1 cellular context compared by ENCODE assay signal in genomic region chr20:63517376-63518309, GRCh38.
TF ChIP-seq lines count a peak whose summit lies in the region.

No MANE protein-coding gene starts in this region.

TF ChIP-seq in HepG2, 621 proteins besides CTCF, POLR2A, EP300 and RAD21:
- TF ChIP-seq, protein P1, sequence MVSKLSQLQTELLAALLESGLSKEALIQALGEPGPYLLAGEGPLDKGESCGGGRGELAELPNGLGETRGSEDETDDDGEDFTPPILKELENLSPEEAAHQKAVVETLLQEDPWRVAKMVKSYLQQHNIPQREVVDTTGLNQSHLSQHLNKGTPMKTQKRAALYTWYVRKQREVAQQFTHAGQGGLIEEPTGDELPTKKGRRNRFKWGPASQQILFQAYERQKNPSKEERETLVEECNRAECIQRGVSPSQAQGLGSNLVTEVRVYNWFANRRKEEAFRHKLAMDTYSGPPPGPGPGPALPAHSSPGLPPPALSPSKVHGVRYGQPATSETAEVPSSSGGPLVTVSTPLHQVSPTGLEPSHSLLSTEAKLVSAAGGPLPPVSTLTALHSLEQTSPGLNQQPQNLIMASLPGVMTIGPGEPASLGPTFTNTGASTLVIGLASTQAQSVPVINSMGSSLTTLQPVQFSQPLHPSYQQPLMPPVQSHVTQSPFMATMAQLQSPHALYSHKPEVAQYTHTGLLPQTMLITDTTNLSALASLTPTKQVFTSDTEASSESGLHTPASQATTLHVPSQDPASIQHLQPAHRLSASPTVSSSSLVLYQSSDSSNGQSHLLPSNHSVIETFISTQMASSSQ (IDR thresholded peaks at IDR 0.05; ENCODE audit: low read depth): no peak
- TF ChIP-seq, protein P1 (CRISPR knock-in tag; IDR thresholded peaks at IDR 0.05; ENCODE audit: borderline replicate concordance): 0 out of 2 replicates have a peak, but pooled peaks have one; percentile 10
- TF ChIP-seq ZNF225 (CRISPR knock-in tag; IDR thresholded peaks at IDR 0.05): 0 out of 2 replicates have a peak, but pooled peaks have one; percentile 4
- TF ChIP-seq, protein P2, sequence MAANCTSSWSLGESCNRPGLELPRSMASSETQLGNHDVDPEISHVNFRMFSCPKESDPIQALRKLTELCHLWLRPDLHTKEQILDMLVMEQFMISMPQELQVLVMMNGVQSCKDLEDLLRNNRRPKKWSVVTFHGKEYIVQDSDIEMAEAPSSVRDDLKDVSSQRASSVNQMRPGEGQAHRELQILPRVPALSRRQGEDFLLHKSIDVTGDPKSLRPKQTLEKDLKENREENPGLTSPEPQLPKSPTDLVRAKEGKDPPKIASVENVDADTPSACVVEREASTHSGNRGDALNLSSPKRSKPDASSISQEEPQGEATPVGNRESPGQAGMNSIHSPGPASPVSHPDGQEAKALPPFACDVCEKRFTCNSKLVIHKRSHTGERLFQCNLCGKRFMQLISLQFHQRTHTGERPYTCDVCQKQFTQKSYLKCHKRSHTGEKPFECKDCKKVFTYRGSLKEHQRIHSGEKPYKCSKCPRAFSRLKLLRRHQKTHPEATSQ (CRISPR knock-in tag; IDR thresholded peaks at IDR 0.05; ENCODE audit: borderline replicate concordance): no peak
TF ChIP-seq in HepG2: peak in this region for 2.
